In the genomic region with DNA sequence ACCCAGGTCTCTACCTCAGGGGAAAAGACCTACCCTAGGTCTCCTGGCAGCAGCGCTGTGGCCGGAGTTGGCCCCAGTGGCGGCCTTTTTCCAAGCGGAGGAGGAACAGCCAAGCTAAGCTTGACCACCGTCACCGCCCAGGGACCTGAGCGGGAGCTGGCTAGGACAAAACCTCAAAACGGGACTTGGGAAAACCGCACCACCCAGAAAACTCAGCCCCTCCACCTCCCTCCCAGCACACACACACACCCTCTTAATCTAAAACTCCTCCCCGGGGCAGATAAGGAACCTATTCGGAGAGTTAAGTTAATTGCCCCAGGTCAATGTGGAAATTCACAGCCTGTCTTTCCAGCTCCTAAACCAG, we compare ENCODE assay signal across 9 cellular contexts. TPM values are rescaled to one million over a fixed set of nuclear protein-coding genes. Genes with fewer than 3 reads are reported as not detected.
DNase-seq lines count a peak whose midpoint lies in the region; ATAC-seq and TF ChIP-seq lines count a peak whose summit lies in the region.
"Had no signal": no experiment of that assay in that cellular context is flagged by ENCODE, and none has a peak within 500 bp of the region (broad histone marks: within the 10 kb centered on the region; RNA-seq: fewer than 3 reads in every experiment).

No MANE protein-coding gene starts in this region.

- intact Hi-C loops in Panc1 (cut with micrococcal nuclease; ENCODE audit: unreplicated experiment) (loop anchor here (2.0 to 10.0 kb wide), 3 partner anchors 78 to 140 kb away; no protein-coding TSS in a partner anchor), esophagus squamous epithelium (cut with DNase I) (no loop called here)

- H3K36me3 ChIP-seq in Panc1 (ENCODE audit: control insufficient read depth, insufficient read depth, low read length) (no peaks in the 10 kb centered on the region; the same call in 1 of the 2 replicates), esophagus squamous epithelium (no peaks in the 10 kb centered on the region), neuronal stem cell (replicated peaks in 1 of 2; ENCODE audit: control insufficient read depth in 2 of 2, insufficient read depth in 2 of 2, low read length in 2 of 2) (no peaks in the 10 kb centered on the region)

- CTCF ChIA-PET in Panc1 (lab: Charles Lee), result interaction anchor here (2.0 kb wide), 1 partner anchor 93 kb away, joined by 14 read pairs; no protein-coding TSS in a partner anchor

- no peak for TF ChIP-seq POLR2A in esophagus squamous epithelium (IDR thresholded peaks at IDR 0.05)

- POLR2A ChIA-PET in Panc1 (lab: Charles Lee), result interaction anchor here (0.6 kb wide), 1 partner anchor 9 kb away, joined by 3 read pairs; no protein-coding TSS in a partner anchor

- no peak overlapping the region for H2BK15ac ChIP-seq in neuronal stem cell (ENCODE audit: low read length)

- H4K91ac ChIP-seq in neuronal stem cell (ENCODE audit: low read depth, low read length, poor library complexity), result no peak overlapping the region

- H3K14ac ChIP-seq in neuronal stem cell (ENCODE audit: low read length), result no peak overlapping the region

- no TSS peak for BruUV-seq in Panc1 (replicated peaks; lab: Mats Ljungman, UMichigan)

- peak overlapping the region; percentile 99 for H3K27ac ChIP-seq in Panc1 (ENCODE audit: low read length)
- peak overlapping the region in 3 of 4 donors; percentile 88 to 97 (median 93) for H3K27ac ChIP-seq in esophagus squamous epithelium
- H3K27ac ChIP-seq in neuronal stem cell (replicated peaks; ENCODE audit: low read length), result peak overlapping the region; percentile 95

- H3K4ac ChIP-seq in neuronal stem cell (ENCODE audit: low read length), result no peak overlapping the region

- H2BK12ac ChIP-seq in neuronal stem cell (ENCODE audit: low read length), result no peak overlapping the region

- H3K4me2 ChIP-seq in neuronal stem cell (ENCODE audit: insufficient read depth, low read length, poor library complexity, severe bottlenecking), result peak overlapping the region; percentile 95

- no peaks in the 10 kb centered on the region for H3K9me3 ChIP-seq in Panc1 (ENCODE audit: control insufficient read depth, insufficient read depth, low read depth, low read length)
- H3K9me3 ChIP-seq in esophagus squamous epithelium, result no peaks in the 10 kb centered on the region
- H3K9me3 ChIP-seq in neuronal stem cell (replicated peaks in 1 of 2; ENCODE audit: control insufficient read depth in 2 of 2, insufficient read depth in 1 of 2, low read depth in 1 of 2, low read length in 2 of 2), result no peaks in the 10 kb centered on the region

- H3K4me1 ChIP-seq in Panc1 (ENCODE audit: control insufficient read depth, insufficient read depth, low read length) (peaks cover 29% of the 10 kb centered on the region), esophagus squamous epithelium (peaks cover 15 to 32% (median 20%) of the 10 kb centered on the region in 3 donors), neuronal stem cell (ENCODE audit: control insufficient read depth in 2 of 2, insufficient read depth in 1 of 2, low read depth in 1 of 2, low read length in 2 of 2) (peaks cover 8 to 19% of the 10 kb centered on the region in 2 donors)

- H3K9ac ChIP-seq in neuronal stem cell (ENCODE audit: low read depth, low read length, poor library complexity), result no peak overlapping the region

- H2BK120ac ChIP-seq in neuronal stem cell (ENCODE audit: low read depth, low read length), result peak overlapping the region; percentile 55

- H4K8ac ChIP-seq in neuronal stem cell (ENCODE audit: low read depth, low read length), result no peak overlapping the region

- DNase-seq in Daoy (ENCODE audit: low read depth) (peak; percentile 9), Panc1 (ENCODE audit: low read depth, low spot score) (no peak), esophagus squamous epithelium (lab: John Stamatoyannopoulos, UW) (no peak), neuronal stem cell (ENCODE audit: low spot score) (peak; percentile 33), NCI-H1048 (lab: John Stamatoyannopoulos, UW) (no peak), NCI-H510A (lab: John Stamatoyannopoulos, UW) (no peak)

- no peak overlapping the region for H2AK5ac ChIP-seq in neuronal stem cell (ENCODE audit: low read depth, low read length)

- TF ChIP-seq CTCF in Panc1 (IDR thresholded peaks at IDR 0.05), result no peak
- no peak for TF ChIP-seq CTCF in esophagus squamous epithelium (IDR thresholded peaks at IDR 0.05)

- no peaks in the 10 kb centered on the region for H3K27me3 ChIP-seq in Panc1 (ENCODE audit: control insufficient read depth, insufficient read depth, low read length)
- H3K27me3 ChIP-seq in esophagus squamous epithelium, result no peaks in the 10 kb centered on the region
- no peaks in the 10 kb centered on the region for H3K27me3 ChIP-seq in neuronal stem cell (ENCODE audit: control insufficient read depth in 3 of 3, insufficient read depth in 3 of 3, low read depth in 1 of 3, low read length in 3 of 3)

- no peaks in the 10 kb centered on the region for H3K79me1 ChIP-seq in neuronal stem cell (ENCODE audit: low read depth, low read length)

- H2AFZ ChIP-seq in neuronal stem cell (ENCODE audit: low read length), result peak overlapping the region; percentile 93

- in situ Hi-C loops in Panc1 (cut with HindIII; ENCODE audit: low pct_unique_long_range_greater_than_20kb, low sequenced_read_pairs), result no loop called here

- peak overlapping the region; percentile 61 for H3K18ac ChIP-seq in neuronal stem cell (ENCODE audit: low read length)

- ATAC-seq in Panc1, result peak; percentile 4
- no peak for ATAC-seq in HG02870 (IDR thresholded peaks at IDR 0.05; ENCODE audit: unreplicated experiment)
- no peak for ATAC-seq in HG02571 (IDR thresholded peaks at IDR 0.05; ENCODE audit: unreplicated experiment)
- ATAC-seq: SK-N-SH treated with all-trans-retinoic acid at 6 μM for 48 hours had no signal

- no peak overlapping the region for H3K23ac ChIP-seq in neuronal stem cell (ENCODE audit: low read depth, low read length, poor library complexity)

- WGBS in esophagus squamous epithelium, 2 donors, result 0 to 17% methylated on average over 1 to 2 of the region's 11 CpGs
- WGBS in neuronal stem cell (ENCODE audit: extremely low coverage in 2 of 2, insufficient read length in 2 of 2, insufficient replicate concordance in 1 of 2), 2 donors, result no CpG with 5 or more reads among the region's 11 CpGs

- H2BK5ac ChIP-seq in neuronal stem cell (ENCODE audit: low read length), result no peak overlapping the region

- peak overlapping the region; percentile 81 to 90 for H3K4me3 ChIP-seq in Panc1 (ENCODE audit: low read depth in 2 of 2, low read length in 2 of 2)
- peak overlapping the region in 3 of 4 donors; percentile 72 to 95 (median 82) for H3K4me3 ChIP-seq in esophagus squamous epithelium
- H3K4me3 ChIP-seq in neuronal stem cell (ENCODE audit: low read length in 2 of 2), result peak overlapping the region in 1 of 2 donors; percentile 78

RNA-seq across cellular contexts. Expression of a gene that starts 2.7 kb away (rescaled TPM):
- 3.3 and 3.8 TPM in 2 replicates for total RNA-seq in Daoy (2014; rRNA removed; shearing (Covaris generic))
- total RNA-seq in Panc1 (2021; ENCODE audit: unreplicated experiment), result 30.6 TPM
- 25.6 TPM for polyA plus RNA-seq in Panc1 (2012; ENCODE audit: insufficient read length)
- 10 to 100 TPM in 3 of 4 donors, 1 to 10 TPM in 1; 5.5 to 13.8 (median 11.5) TPM for total RNA-seq in esophagus squamous epithelium
- polyA plus RNA-seq in neuronal stem cell (2013, experiment 1 of 2), result 13.6 TPM
- polyA plus RNA-seq in neuronal stem cell (2013, experiment 2 of 2), result 14.1 TPM

Comparison
In these comparisons a context has a peak if more than half of its experiments do, and no peak if none do; other contexts are left out.
1. DNase-seq: peak in Daoy (single experiment) and neuronal stem cell (single experiment); none in Panc1 (single experiment), esophagus squamous epithelium (single experiment), NCI-H1048 (single experiment) and NCI-H510A (single experiment).
2. Peak in every context shown above with its lines, with median percentiles within 50 percentile points of each other: H3K27ac ChIP-seq.